In the genomic region with DNA sequence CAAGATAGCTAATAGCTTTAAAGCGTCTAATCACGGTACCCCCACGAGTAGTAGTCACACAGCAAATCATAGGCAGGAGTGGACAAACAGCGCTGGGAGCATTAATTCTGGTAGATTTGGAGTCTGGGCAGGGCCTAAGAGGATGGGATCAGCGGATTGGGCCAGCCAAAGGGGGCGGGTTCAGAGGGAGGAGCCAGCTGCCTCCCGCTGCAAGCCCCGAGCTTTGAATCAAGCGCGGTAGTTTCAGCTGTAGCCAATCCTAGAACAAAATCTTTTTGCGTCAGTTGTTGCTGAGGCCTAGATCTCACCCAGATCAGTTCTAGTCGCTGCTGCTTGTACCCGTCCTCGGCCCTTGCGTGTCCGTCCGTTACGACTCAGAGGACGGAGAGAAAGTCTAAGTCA, we compare ENCODE assay signal across 8 cellular contexts. TPM values are rescaled to one million over a fixed set of nuclear protein-coding genes. Genes with fewer than 3 reads are reported as not detected.
DNase-seq lines count a peak whose midpoint lies in the region; ATAC-seq and TF ChIP-seq lines count a peak whose summit lies in the region.

No MANE protein-coding gene starts in this region.

- WGBS in esophagus squamous epithelium, 2 donors: 0% methylated on average over 6 to 8 of the region's 19 CpGs

- DNase-seq in DMS 273 treated with DMSO at 0.1 percent for 48 hours (lab: John Stamatoyannopoulos, UW) (peak; percentile 97), OCI-M2 (lab: John Stamatoyannopoulos, UW; ENCODE audit: unreplicated experiment) (peak; percentile 85), esophagus squamous epithelium (lab: John Stamatoyannopoulos, UW) (peak; percentile 72)
- peak; percentile 94 to 96 for DNase-seq in activated T-cell treated with anti-CD3 and anti-CD28 coated beads, Interleukin-2, amount 50 U/mL, for 72 hours
- peak; percentile 91 to 93 for DNase-seq in stimulated activated CD8-positive, alpha-beta memory T cell treated with anti-CD3 and anti-CD28 coated beads, Interleukin-7, amount 100 ng/mL, for 4 hours (ENCODE audit: low read depth in 2 of 2)

- peak overlapping the region; percentile 91 to 97 for H3K4me3 Mint-ChIP-seq in activated T-cell treated with anti-CD3 and anti-CD28 coated beads, Interleukin-2, amount 50 U/mL, for 72 hours

- no peak for TF ChIP-seq RAD21 in Ishikawa (IDR thresholded peaks at IDR 0.05; ENCODE audit: low read depth)

- TF ChIP-seq CTCF in esophagus squamous epithelium (IDR thresholded peaks at IDR 0.05): no peak

- no peak for TF ChIP-seq EP300 in Ishikawa (IDR thresholded peaks at IDR 0.05; ENCODE audit: borderline replicate concordance)

- no peaks in the 10 kb centered on the region for H3K27me3 ChIP-seq in esophagus squamous epithelium
- H3K27me3 ChIP-seq in muscle layer of duodenum (ENCODE audit: low read depth, low read length): no peaks in the 10 kb centered on the region

- H3K27ac Mint-ChIP-seq in activated T-cell treated with anti-CD3 and anti-CD28 coated beads, Interleukin-2, amount 50 U/mL, for 72 hours: peak overlapping the region; percentile 93

- peak; percentile 67 for ATAC-seq in GM21619 (IDR thresholded peaks at IDR 0.05; ENCODE audit: unreplicated experiment)
- peak; percentile 79 to 82 for ATAC-seq in activated T-cell treated with anti-CD3 and anti-CD28 coated beads, Interleukin-2, amount 50 U/mL, for 72 hours (replicated peaks in 1 of 2)

- H3K9me3 ChIP-seq in esophagus squamous epithelium (no peaks in the 10 kb centered on the region), muscle layer of duodenum (ENCODE audit: control insufficient read depth in 1 of 2, low read length in 2 of 2) (no peaks in the 10 kb centered on the region)

- TF ChIP-seq POLR2A in esophagus squamous epithelium (IDR thresholded peaks at IDR 0.05): no peak

- intact Hi-C loops in esophagus squamous epithelium (cut with DNase I): no loop called here

- H3K4me1 ChIP-seq in esophagus squamous epithelium (peaks cover 15 to 43% (median 21%) of the 10 kb centered on the region in 3 donors), muscle layer of duodenum (ENCODE audit: control insufficient read depth in 1 of 2, insufficient read depth in 2 of 2, low read length in 2 of 2) (peaks cover 10 to 23% of the 10 kb centered on the region in 2 donors)

- peaks cover 40% of the 10 kb centered on the region for H3K4me1 Mint-ChIP-seq in activated T-cell treated with anti-CD3 and anti-CD28 coated beads, Interleukin-2, amount 50 U/mL, for 72 hours (ENCODE audit: low read depth)

- H3K9me3 Mint-ChIP-seq in activated T-cell treated with anti-CD3 and anti-CD28 coated beads, Interleukin-2, amount 50 U/mL, for 72 hours: no peaks in the 10 kb centered on the region

- no peaks in the 10 kb centered on the region for H3K27me3 Mint-ChIP-seq in activated T-cell treated with anti-CD3 and anti-CD28 coated beads, Interleukin-2, amount 50 U/mL, for 72 hours (ENCODE audit: low read depth)

- H3K36me3 ChIP-seq in esophagus squamous epithelium: no peaks in the 10 kb centered on the region
- peaks cover 0 to 4% of the 10 kb centered on the region in 2 donors for H3K36me3 ChIP-seq in muscle layer of duodenum (ENCODE audit: control insufficient read depth in 1 of 2, insufficient read depth in 2 of 2, low read length in 2 of 2)

- H3K36me3 Mint-ChIP-seq in activated T-cell treated with anti-CD3 and anti-CD28 coated beads, Interleukin-2, amount 50 U/mL, for 72 hours (ENCODE audit: insufficient read depth in 2 of 2): peaks cover 7 to 14% of the 10 kb centered on the region in 2 donors

- peak overlapping the region; percentile 81 to 98 (median 90) for H3K4me3 ChIP-seq in esophagus squamous epithelium
- H3K4me3 ChIP-seq in muscle layer of duodenum (ENCODE audit: low read depth in 1 of 2, low read length in 2 of 2): peak overlapping the region; percentile 98 to 100

- peak overlapping the region; percentile 90 to 98 (median 95) for H3K27ac ChIP-seq in esophagus squamous epithelium
- peak overlapping the region; percentile 91 for H3K27ac ChIP-seq in muscle layer of duodenum (ENCODE audit: low read length)

TF ChIP-seq in Ishikawa, 13 proteins besides CTCF, POLR2A, EP300 and RAD21:
- TF ChIP-seq CREB1 (IDR thresholded peaks at IDR 0.05; ENCODE audit: low read depth) (peak; percentile 90), ZBTB7A (IDR thresholded peaks at IDR 0.05; ENCODE audit: low read depth) (no peak)

RNA-seq across cellular contexts. Expression of a gene that starts 0.6 kb away (rescaled TPM):
- total RNA-seq in activated T-cell treated with anti-CD3 and anti-CD28 coated beads, Interleukin-2, amount 50 U/mL, for 72 hours: 100 to 1,000 TPM; 214 to 241 TPM
- total RNA-seq in esophagus squamous epithelium: 10 to 100 TPM; 40.0 to 71.7 (median 63.4) TPM

RNA-seq across cellular contexts. Expression of a gene that starts 32.6 kb away (rescaled TPM):
- 100 to 1,000 TPM; 155 to 178 TPM for total RNA-seq in activated T-cell treated with anti-CD3 and anti-CD28 coated beads, Interleukin-2, amount 50 U/mL, for 72 hours
- 100 to 1,000 TPM; 122 to 164 (median 146) TPM for total RNA-seq in esophagus squamous epithelium

RNA-seq across cellular contexts. Expression of a gene that starts 40.6 kb away (rescaled TPM):
- 1 to 10 TPM; 5.2 to 5.9 TPM for total RNA-seq in activated T-cell treated with anti-CD3 and anti-CD28 coated beads, Interleukin-2, amount 50 U/mL, for 72 hours
- total RNA-seq in esophagus squamous epithelium: 1 to 10 TPM in 3 of 4 donors, under 1 TPM in 1; 0.38 to 3.6 (median 2.4) TPM

Comparison
In these comparisons a context has a peak if more than half of its experiments do, and no peak if none do; other contexts are left out.
1. Peak in every context shown above with its lines: DNase-seq, ATAC-seq, H3K4me3 ChIP-seq and H3K27ac ChIP-seq.